Comparison of ENCODE assay signal across 8 cellular contexts in the genomic region with DNA sequence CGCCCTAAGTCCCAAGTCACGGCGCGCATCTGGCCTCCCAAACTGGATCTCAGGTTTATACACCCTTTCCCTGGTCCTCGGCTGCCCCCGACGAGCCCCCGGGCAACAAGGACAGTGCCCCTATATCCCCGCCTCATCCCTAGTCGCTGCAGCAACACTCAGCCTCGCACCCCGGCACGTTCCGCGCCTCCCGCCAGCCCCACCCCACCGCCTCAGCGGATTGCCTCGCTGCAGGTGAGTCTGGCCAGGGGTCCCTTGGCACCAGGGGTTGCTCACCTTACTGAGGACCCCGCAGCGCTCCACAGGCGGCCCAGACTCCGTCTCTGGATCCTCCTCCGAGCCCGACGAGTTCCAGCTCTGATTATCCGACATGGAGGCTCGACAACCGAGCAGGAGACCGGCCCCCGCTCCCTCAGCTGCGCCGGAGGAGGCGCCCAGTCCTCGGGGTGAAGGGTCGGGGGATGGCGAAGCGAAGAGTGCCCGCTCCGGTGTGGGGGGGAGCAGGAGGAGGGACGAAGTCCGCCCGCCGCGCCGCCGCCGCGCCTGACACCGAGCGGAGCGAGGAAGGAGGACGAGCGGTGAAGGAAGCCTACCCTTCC. TPM values are rescaled to one million over a fixed set of nuclear protein-coding genes. Genes with fewer than 3 reads are reported as not detected.
A peak's percentile ranks its signal among the peaks of the same experiment; 100 is the strongest.
DNase-seq lines count a peak whose midpoint lies in the region; ATAC-seq and TF ChIP-seq lines count a peak whose summit lies in the region.

No MANE protein-coding gene starts in this region.

- peaks cover 15% of the 10 kb centered on the region; the same call in 1 of the 2 replicates for H3K4me1 ChIP-seq in GM23338 (ENCODE audit: insufficient read depth)
- H3K4me1 ChIP-seq in esophagus squamous epithelium: peaks cover 17 to 58% (median 24%) of the 10 kb centered on the region in 3 donors
- H3K4me1 ChIP-seq in naive thymus-derived CD4-positive, alpha-beta T cell (ENCODE audit: control insufficient read depth in 2 of 2, insufficient read depth in 2 of 2, low read length in 2 of 2): peaks cover 14 to 28% of the 10 kb centered on the region in 2 donors
- peaks cover 5% of the 10 kb centered on the region for H3K4me1 ChIP-seq in stomach smooth muscle (ENCODE audit: control insufficient read depth, insufficient read depth, low read length)

- CTCF ChIA-PET in naive thymus-derived CD4-positive, alpha-beta T cell (lab: Charles Lee): no interaction called here

- H3K9me3 Mint-ChIP-seq in GM23338: no peaks in the 10 kb centered on the region; the same call in 2 of the 3 replicates
- H3K9me3 Mint-ChIP-seq in activated T-cell treated with anti-CD3 and anti-CD28 coated beads, Interleukin-2, amount 50 U/mL, for 24 hours: no peaks in the 10 kb centered on the region
- peaks cover 0 to 11% (median 0%) of the 10 kb centered on the region in 11 donors for H3K9me3 Mint-ChIP-seq in naive thymus-derived CD4-positive, alpha-beta T cell

- WGBS in esophagus squamous epithelium, 2 donors: 0 to 1% methylated on average over 6 to 22 of the region's 54 CpGs

- peak overlapping the region; percentile 93 for H3K4me2 ChIP-seq in GM23338

- H3K9ac ChIP-seq in stomach smooth muscle (ENCODE audit: low read length in 2 of 2): peak overlapping the region; percentile 73 to 83

- POLR2A ChIA-PET in naive thymus-derived CD4-positive, alpha-beta T cell (lab: Charles Lee): interaction anchor here (0.6 to 1.9 kb wide), 3 partner anchors 166 to 877 kb away, joined by 3 to 6 read pairs (median 6); a partner anchor contains a TSS

- H2AFZ ChIP-seq in GM23338: 0 out of 2 replicates have a peak overlapping the region, but pooled peaks have one; percentile 77

- ATAC-seq in GM23338: peak; percentile 71
- peak; percentile 57 for ATAC-seq in naive thymus-derived CD4-positive, alpha-beta T cell

- H3F3A ChIP-seq in GM23338 (replicated peaks; ENCODE audit: low read depth): no peaks in the 10 kb centered on the region

- H3K4me3 ChIP-seq in GM06990 (replicated peaks; ENCODE audit: low read depth, low read length): peak overlapping the region; percentile 98
- peak overlapping the region; percentile 62 for H3K4me3 ChIP-seq in GM23338
- H3K4me3 ChIP-seq in LNCaP clone FGC (ENCODE audit: low read depth, low read length): peak overlapping the region; percentile 86
- peak overlapping the region; percentile 76 to 95 (median 94) for H3K4me3 ChIP-seq in esophagus squamous epithelium
- H3K4me3 ChIP-seq in naive thymus-derived CD4-positive, alpha-beta T cell (ENCODE audit: low read length): peak overlapping the region; percentile 78
- H3K4me3 ChIP-seq in stomach smooth muscle (ENCODE audit: low read length in 2 of 2): peak overlapping the region; percentile 89 to 94

- intact Hi-C loops in esophagus squamous epithelium (cut with DNase I): no loop called here
- intact Hi-C loops in naive thymus-derived CD4-positive, alpha-beta T cell (cut with micrococcal nuclease): loop anchor here (1.0 to 10.0 kb wide), 25 partner anchors 14 to 1946 kb away; a partner anchor contains a TSS

- peaks cover 2% of the 10 kb centered on the region; the same call in 2 of the 3 replicates for H3K36me3 Mint-ChIP-seq in GM23338 (ENCODE audit: low read depth)
- peaks cover 44% of the 10 kb centered on the region for H3K36me3 Mint-ChIP-seq in activated T-cell treated with anti-CD3 and anti-CD28 coated beads, Interleukin-2, amount 50 U/mL, for 24 hours (ENCODE audit: low read depth)
- peaks cover 0 to 21% (median 7%) of the 10 kb centered on the region in 5 donors for H3K36me3 Mint-ChIP-seq in naive thymus-derived CD4-positive, alpha-beta T cell

- H4K20me1 ChIP-seq in GM23338 (replicated peaks; ENCODE audit: insufficient read depth): no peaks in the 10 kb centered on the region; the same call in 1 of the 2 replicates

- H3K9me2 ChIP-seq in GM23338 (ENCODE audit: insufficient read depth): no peaks in the 10 kb centered on the region

- H3K27me3 Mint-ChIP-seq in GM23338 (ENCODE audit: insufficient read depth, low read depth, poor library complexity): peaks cover 19% of the 10 kb centered on the region
- H3K27me3 Mint-ChIP-seq in activated T-cell treated with anti-CD3 and anti-CD28 coated beads, Interleukin-2, amount 50 U/mL, for 24 hours: no peaks in the 10 kb centered on the region
- no peaks in the 10 kb centered on the region for H3K27me3 Mint-ChIP-seq in naive thymus-derived CD4-positive, alpha-beta T cell

- peaks cover 54% of the 10 kb centered on the region for H3K79me2 ChIP-seq in GM23338 (replicated peaks; ENCODE audit: insufficient read depth)

- TF ChIP-seq POLR2A in esophagus squamous epithelium (IDR thresholded peaks at IDR 0.05): no peak

- TF ChIP-seq CTCF in GM06990 (IDR thresholded peaks at IDR 0.05; ENCODE audit: insufficient read depth, low read length, poor library complexity, severe bottlenecking) (no peak), GM23338 (conservative IDR thresholded peaks at IDR 0.05; ENCODE audit: low read depth in 2 of 2) (no peak), LNCaP clone FGC (IDR thresholded peaks at IDR 0.05; ENCODE audit: control insufficient read depth, extremely low read depth, insufficient read depth) (no peak), esophagus squamous epithelium (IDR thresholded peaks at IDR 0.05) (no peak)

- no peak overlapping the region for H3K27ac Mint-ChIP-seq in GM23338
- H3K27ac Mint-ChIP-seq in activated T-cell treated with anti-CD3 and anti-CD28 coated beads, Interleukin-2, amount 50 U/mL, for 24 hours: peak overlapping the region; percentile 98
- peak overlapping the region; percentile 84 to 98 (median 93) for H3K27ac Mint-ChIP-seq in naive thymus-derived CD4-positive, alpha-beta T cell

- peak overlapping the region; percentile 94 for H3K4me3 Mint-ChIP-seq in GM23338
- peak overlapping the region; percentile 93 for H3K4me3 Mint-ChIP-seq in activated T-cell treated with anti-CD3 and anti-CD28 coated beads, Interleukin-2, amount 50 U/mL, for 24 hours
- H3K4me3 Mint-ChIP-seq in naive thymus-derived CD4-positive, alpha-beta T cell: peak overlapping the region; percentile 89 to 97 (median 94)

- H3K27ac ChIP-seq in GM23338 (ENCODE audit: low read depth) (no peak overlapping the region), esophagus squamous epithelium (peak overlapping the region; percentile 87 to 96 (median 92)), stomach smooth muscle (ENCODE audit: low read length) (peak overlapping the region; percentile 80)
- H3K27ac ChIP-seq in naive thymus-derived CD4-positive, alpha-beta T cell (ENCODE audit: low read depth, low read length): peak overlapping the region; percentile 75

- peaks cover 16% of the 10 kb centered on the region for H3K4me1 Mint-ChIP-seq in GM23338
- peaks cover 60% of the 10 kb centered on the region for H3K4me1 Mint-ChIP-seq in activated T-cell treated with anti-CD3 and anti-CD28 coated beads, Interleukin-2, amount 50 U/mL, for 24 hours (ENCODE audit: low read depth)
- H3K4me1 Mint-ChIP-seq in naive thymus-derived CD4-positive, alpha-beta T cell: peaks cover 29 to 78% (median 56%) of the 10 kb centered on the region in 7 donors

- H3K9me3 ChIP-seq in esophagus squamous epithelium (no peaks in the 10 kb centered on the region), stomach smooth muscle (ENCODE audit: control insufficient read depth in 2 of 2, low read length in 2 of 2) (no peaks in the 10 kb centered on the region)
- H3K9me3 ChIP-seq in naive thymus-derived CD4-positive, alpha-beta T cell (ENCODE audit: control insufficient read depth in 2 of 3, low read length in 3 of 3): no peaks in the 10 kb centered on the region

- DNase-seq in GM06990 (ENCODE audit: extremely low read depth, insufficient read length): peak; percentile 65
- peak; percentile 75 for DNase-seq in GM23338 (ENCODE audit: low spot score)
- no peak for DNase-seq in LNCaP clone FGC (ENCODE audit: low read depth)
- no peak for DNase-seq in activated T-cell treated with anti-CD3 and anti-CD28 coated beads, Interleukin-2, amount 50 U/mL, for 24 hours
- DNase-seq in esophagus squamous epithelium (lab: John Stamatoyannopoulos, UW): no peak
- DNase-seq in naive thymus-derived CD4-positive, alpha-beta T cell: peak in 5 of 9 donors; percentile 0 to 37 (median 20)
- no peak for DNase-seq in NCI-H1105 (lab: John Stamatoyannopoulos, UW)

- H3K36me3 ChIP-seq in GM06990 (ENCODE audit: control insufficient read depth, insufficient read depth, low read length) (no peaks in the 10 kb centered on the region), GM23338 (ENCODE audit: insufficient read depth) (no peaks in the 10 kb centered on the region), esophagus squamous epithelium (no peaks in the 10 kb centered on the region), stomach smooth muscle (ENCODE audit: control insufficient read depth in 2 of 2, insufficient read depth in 2 of 2, low read length in 2 of 2) (no peaks in the 10 kb centered on the region)
- H3K36me3 ChIP-seq in naive thymus-derived CD4-positive, alpha-beta T cell (ENCODE audit: control insufficient read depth in 2 of 3, insufficient read depth in 3 of 3, low read length in 3 of 3): peaks cover 0 to 13% (median 0%) of the 10 kb centered on the region in 3 experiments

- H3K27me3 ChIP-seq in GM06990 (replicated peaks; ENCODE audit: control insufficient read depth, insufficient read depth, low read length): no peaks in the 10 kb centered on the region
- H3K27me3 ChIP-seq in GM23338 (ENCODE audit: insufficient read depth): no peaks in the 10 kb centered on the region
- H3K27me3 ChIP-seq in esophagus squamous epithelium: no peaks in the 10 kb centered on the region
- H3K27me3 ChIP-seq in naive thymus-derived CD4-positive, alpha-beta T cell (ENCODE audit: control insufficient read depth in 2 of 2, insufficient read depth in 2 of 2, low read length in 2 of 2): no peaks in the 10 kb centered on the region
- H3K27me3 ChIP-seq in stomach smooth muscle (ENCODE audit: control insufficient read depth in 1 of 2, insufficient read depth in 2 of 2, low read length in 2 of 2): no peaks in the 10 kb centered on the region

TF ChIP-seq in GM23338, 12 proteins besides CTCF, POLR2A, EP300 and RAD21 (continues in another document):
- TF ChIP-seq EZH2phosphoT487 (IDR thresholded peaks at IDR 0.05; ENCODE audit: unreplicated experiment): no peak

RNA-seq across cellular contexts. Expression of a gene that starts 0.5 kb away (rescaled TPM):
- 38.9 and 40.7 TPM in 2 replicates for total RNA-seq in GM23338 (2014; rRNA removed; shearing (Covaris generic))
- 36.5 and 37.5 TPM in 2 replicates for polyA plus RNA-seq in GM23338 (2016; fragmentation: Nextera tagmentation; extraction: Ambion mirVana)
- total RNA-seq in esophagus squamous epithelium: 10 to 100 TPM; 19.8 to 29.9 (median 24.4) TPM
- total RNA-seq in naive thymus-derived CD4-positive, alpha-beta T cell: 10 to 100 TPM; 34.4 to 60.4 (median 39.3) TPM
- polyA plus RNA-seq in naive thymus-derived CD4-positive, alpha-beta T cell: 10 to 100 TPM; 13.3 to 18.8 TPM

RNA-seq across cellular contexts. Expression of a gene that starts 0.8 kb away (rescaled TPM):
- 10.9 and 14.5 TPM in 2 replicates for total RNA-seq in GM23338 (2014; rRNA removed; shearing (Covaris generic))
- polyA plus RNA-seq in GM23338 (2016; fragmentation: Nextera tagmentation; extraction: Ambion mirVana): 5.4 and 6.3 TPM in 2 replicates
- total RNA-seq in esophagus squamous epithelium: 10 to 100 TPM in 3 of 4 donors, 1 to 10 TPM in 1; 8.6 to 27.5 (median 14.1) TPM
- total RNA-seq in naive thymus-derived CD4-positive, alpha-beta T cell: 10 to 100 TPM; 20.6 to 36.6 (median 24.9) TPM
- polyA plus RNA-seq in naive thymus-derived CD4-positive, alpha-beta T cell: 10 to 100 TPM; 16.7 to 22.5 TPM

Comparison
In these comparisons a context has a peak if more than half of its experiments do, and no peak if none do; other contexts are left out.
1. DNase-seq: peak in GM06990 (single experiment), GM23338 (single experiment) and naive thymus-derived CD4-positive, alpha-beta T cell (5 of 9); none in LNCaP clone FGC (single experiment), activated T-cell treated with anti-CD3 and anti-CD28 coated beads, Interleukin-2, amount 50 U/mL, for 24 hours (single experiment), esophagus squamous epithelium (single experiment) and NCI-H1105 (single experiment).
2. Peak in every context shown above with its lines, with median percentiles within 50 percentile points of each other: H3K4me3 ChIP-seq and H3K4me3 Mint-ChIP-seq.